In the genomic region with DNA sequence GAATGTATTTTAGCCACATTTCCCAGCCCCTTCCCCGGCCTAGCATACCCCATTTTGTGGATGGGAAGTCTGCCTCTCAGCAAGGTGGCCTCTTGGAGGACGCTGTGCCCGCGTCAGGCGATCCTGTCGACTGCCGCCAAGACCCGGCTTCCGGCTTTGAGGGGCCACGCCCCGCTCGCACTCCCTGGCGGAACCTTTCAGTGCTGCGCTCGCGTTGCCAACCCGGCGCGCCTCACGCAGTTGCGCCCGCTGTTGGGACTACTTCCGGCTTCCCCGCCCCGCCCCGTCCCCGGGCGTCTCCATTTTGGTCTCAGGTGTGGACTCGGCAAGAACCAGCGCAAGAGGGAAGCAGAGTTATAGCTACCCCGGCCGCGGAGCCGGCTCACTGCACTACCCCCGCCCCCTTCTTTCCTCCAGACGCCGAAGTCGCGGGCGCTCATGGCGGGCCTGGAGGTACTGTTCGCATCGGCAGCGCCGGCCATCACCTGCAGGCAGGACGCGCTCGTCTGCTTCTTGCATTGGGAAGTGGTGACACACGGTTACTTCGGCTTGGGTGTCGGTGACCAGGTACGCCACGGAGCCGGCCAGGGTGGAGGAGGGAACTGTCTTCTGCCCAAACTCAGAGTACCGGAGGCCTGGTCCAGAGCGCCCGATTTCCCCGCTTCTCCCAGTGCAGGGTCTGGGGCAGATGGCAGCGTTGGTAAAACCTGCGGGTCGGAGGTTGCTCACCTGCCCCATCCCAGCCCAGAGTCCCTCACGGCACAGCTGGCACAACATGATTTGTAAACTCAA, we compare ENCODE assay signal across 8 cellular contexts. TPM values are rescaled to one million over a fixed set of nuclear protein-coding genes. Genes with fewer than 3 reads are reported as not detected.
DNase-seq lines count a peak whose midpoint lies in the region; ATAC-seq and TF ChIP-seq lines count a peak whose summit lies in the region.

Gene PSMF1, plus strand, starts transcription at position 267 of the 792 bp plus-strand sequence. Its CDS starts 172 bp downstream, at position 439.

- H2AFZ ChIP-seq in OCI-LY7 (ENCODE audit: low read length) = peak within 1 kb of the TSS; percentile 92

- no peaks in the 10 kb centered on the region for H3K9me2 ChIP-seq in OCI-LY7 (ENCODE audit: insufficient read depth, low read length)

- H3K36me3 ChIP-seq in OCI-LY7 (ENCODE audit: insufficient read depth, low read length) (peaks cover 32% of the 10 kb centered on the region; the same call in 1 of the 2 replicates), mucosa of descending colon (ENCODE audit: low read depth) (no peaks in the 10 kb centered on the region)

- H3K79me2 ChIP-seq in OCI-LY7 (ENCODE audit: insufficient read depth, low read depth, low read length) = peaks cover 49% of the 10 kb centered on the region

- H3K27ac ChIP-seq in OCI-LY7 (ENCODE audit: low read depth, low read length, poor library complexity, severe bottlenecking) = peak within 1 kb of the TSS; percentile 53

- intact Hi-C loops in OCI-LY7 (cut with micrococcal nuclease; ENCODE audit: unreplicated experiment) = loop anchor here (1.0 to 10.0 kb wide), 4 partner anchors 280 to 574 kb away; partner anchors contain the start of genes CSNK2A1 and NSFL1C
- intact Hi-C loops in mucosa of descending colon (cut with DNase I, micrococcal nuclease) = no loop called here

- H3K4me3 ChIP-seq in OCI-LY7 (ENCODE audit: low read depth, low read length, poor library complexity, severe bottlenecking) (peak within 1 kb of the TSS; percentile 96), epithelial cell of esophagus (ENCODE audit: low read length) (peak within 1 kb of the TSS; percentile 91), mucosa of descending colon (peak within 1 kb of the TSS; percentile 99)

- H4K20me1 ChIP-seq in OCI-LY7 (ENCODE audit: insufficient read depth, low read length) = no peaks in the 10 kb centered on the region

- DNase-seq in DMS 273 (lab: John Stamatoyannopoulos, UW; ENCODE audit: unreplicated experiment) (peak; percentile 98), HuH-7.5 (ENCODE audit: low spot score) (peak; percentile 81), OCI-LY7 (ENCODE audit: low spot score) (peak; percentile 97), activated T-cell treated with anti-CD3 and anti-CD28 coated beads for 24 hours (ENCODE audit: low read depth) (peak; percentile 93), epithelial cell of esophagus (ENCODE audit: low read depth) (peak; percentile 94), mucosa of descending colon (peak; percentile 97 to 98 (median 98))
- DNase-seq in stimulated activated CD8-positive, alpha-beta memory T cell treated with anti-CD3 and anti-CD28 coated beads, Interleukin-4, amount 100 ng/mL, for 24 hours (ENCODE audit: low read depth) = peak; percentile 92

- H3K4me1 ChIP-seq in OCI-LY7 (ENCODE audit: insufficient read depth, low read length, poor library complexity, severe bottlenecking) = peaks cover 41% of the 10 kb centered on the region
- peaks cover 41% of the 10 kb centered on the region for H3K4me1 ChIP-seq in mucosa of descending colon (ENCODE audit: low read depth)

- POLR2A ChIA-PET in OCI-LY7 (lab: Charles Lee) = interaction anchor here (1.0 kb wide), 1 partner anchor 14 kb away, joined by 3 read pairs; no protein-coding TSS in a partner anchor

- no peak for TF ChIP-seq CTCF in OCI-LY7 (conservative IDR thresholded peaks at IDR 0.05; ENCODE audit: low read length)
- no peak for TF ChIP-seq CTCF in epithelial cell of esophagus (IDR thresholded peaks at IDR 0.05; ENCODE audit: insufficient read depth, low read depth, low read length, missing control alignments)
- TF ChIP-seq CTCF in mucosa of descending colon (IDR thresholded peaks at IDR 0.05) = peak; percentile 19

- ATAC-seq in GM21526 (IDR thresholded peaks at IDR 0.05; ENCODE audit: low FRiP score, unreplicated experiment) = peak; percentile 94
- peak; percentile 99 for ATAC-seq in mucosa of descending colon

- H3K4me2 ChIP-seq in OCI-LY7 (ENCODE audit: low read length) = peak within 1 kb of the TSS; percentile 92

- CTCF ChIA-PET in OCI-LY7 (lab: Charles Lee; ENCODE audit: unreplicated experiment) = no interaction called here

- no peaks in the 10 kb centered on the region for H3K9me3 ChIP-seq in OCI-LY7 (ENCODE audit: low read length)
- no peaks in the 10 kb centered on the region for H3K9me3 ChIP-seq in mucosa of descending colon

- TSS peak; percentile 54 for BruUV-seq in OCI-LY7 (replicated peaks; lab: Mats Ljungman, UMichigan)

RNA-seq across cellular contexts. Expression of gene PSMF1, which starts in this region (rescaled TPM):
- total RNA-seq in OCI-LY7 (2014; rRNA removed; shearing (Covaris generic)) = 31.7 and 34.7 TPM in 2 replicates
- 118 and 132 TPM in 2 replicates for total RNA-seq in OCI-LY7 (2022)
- 100 to 1,000 TPM; 113 to 118 (median 117) TPM for total RNA-seq in mucosa of descending colon

Comparison
In these comparisons a context has a peak if more than half of its experiments do, and no peak if none do; other contexts are left out.
1. Peak in every context shown above with its lines: DNase-seq, ATAC-seq, H3K4me3 ChIP-seq and H3K27ac ChIP-seq.